ENCODE assay signal across 11 cellular contexts in the genomic region with DNA sequence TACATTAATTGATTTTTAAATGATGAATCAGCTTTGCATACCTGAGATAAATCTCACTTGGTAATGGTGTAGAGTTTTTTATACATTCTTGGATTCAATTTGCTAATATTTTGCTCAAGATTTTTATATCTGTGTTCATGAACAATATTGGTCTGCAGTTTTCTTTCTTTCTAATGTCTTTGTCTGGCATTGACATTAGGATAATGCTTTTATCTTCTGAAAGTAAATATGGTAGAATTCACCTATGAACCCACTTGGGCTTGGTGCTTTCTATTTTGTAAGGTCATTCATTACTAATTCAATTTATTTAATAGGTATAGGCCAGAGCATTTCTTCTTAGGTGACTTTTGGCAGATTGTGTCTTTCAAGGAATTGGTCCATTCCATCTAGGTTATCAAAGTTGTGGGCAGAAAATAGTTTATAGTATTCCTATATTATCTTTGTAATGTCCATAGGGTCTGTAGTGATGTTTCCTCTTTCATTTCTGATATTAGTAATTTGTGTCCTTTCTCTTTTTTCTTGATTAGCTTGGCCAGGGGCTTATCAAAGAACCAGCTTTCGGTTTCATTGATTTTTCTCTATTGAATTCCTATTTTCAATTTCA. TPM values are rescaled to one million over a fixed set of nuclear protein-coding genes. Genes with fewer than 3 reads are reported as not detected.
"Had no signal": no experiment of that assay in that cellular context is flagged by ENCODE, and none has a peak within 500 bp of the region (broad histone marks: within the 10 kb centered on the region; RNA-seq: fewer than 3 reads in every experiment).

No MANE protein-coding gene starts in this region.

- H3K27ac ChIP-seq: GM23248, HL-60 had no signal

- H3K4me3 ChIP-seq: GM23248, HAP-1, K562 had no signal

- DNase-seq: GM23248, GOT3, H7, HFFc6, IMR-90, KG1 had no signal

- H3K9ac ChIP-seq: GM23248 had no signal

- FAIRE-seq: K562 had no signal

- H3K9me3 ChIP-seq: HAP-1 had no signal

- H3K4me1 ChIP-seq: HAP-1 had no signal

- H3K36me3 ChIP-seq: HAP-1 had no signal

- ATAC-seq: K562 had no signal

- H2AFZ ChIP-seq: GM23248 had no signal

RNA-seq across cellular contexts. Expression of gene NACA2, which starts 45.6 kb away (rescaled TPM):
- total RNA-seq: GM23248, H4, H7, HFFc6, HT1080, IMR-90 had no signal
- polyA plus RNA-seq: GM23248, IMR-90 had no signal
